ENCODE assay signal across 8 cellular contexts in the genomic region with DNA sequence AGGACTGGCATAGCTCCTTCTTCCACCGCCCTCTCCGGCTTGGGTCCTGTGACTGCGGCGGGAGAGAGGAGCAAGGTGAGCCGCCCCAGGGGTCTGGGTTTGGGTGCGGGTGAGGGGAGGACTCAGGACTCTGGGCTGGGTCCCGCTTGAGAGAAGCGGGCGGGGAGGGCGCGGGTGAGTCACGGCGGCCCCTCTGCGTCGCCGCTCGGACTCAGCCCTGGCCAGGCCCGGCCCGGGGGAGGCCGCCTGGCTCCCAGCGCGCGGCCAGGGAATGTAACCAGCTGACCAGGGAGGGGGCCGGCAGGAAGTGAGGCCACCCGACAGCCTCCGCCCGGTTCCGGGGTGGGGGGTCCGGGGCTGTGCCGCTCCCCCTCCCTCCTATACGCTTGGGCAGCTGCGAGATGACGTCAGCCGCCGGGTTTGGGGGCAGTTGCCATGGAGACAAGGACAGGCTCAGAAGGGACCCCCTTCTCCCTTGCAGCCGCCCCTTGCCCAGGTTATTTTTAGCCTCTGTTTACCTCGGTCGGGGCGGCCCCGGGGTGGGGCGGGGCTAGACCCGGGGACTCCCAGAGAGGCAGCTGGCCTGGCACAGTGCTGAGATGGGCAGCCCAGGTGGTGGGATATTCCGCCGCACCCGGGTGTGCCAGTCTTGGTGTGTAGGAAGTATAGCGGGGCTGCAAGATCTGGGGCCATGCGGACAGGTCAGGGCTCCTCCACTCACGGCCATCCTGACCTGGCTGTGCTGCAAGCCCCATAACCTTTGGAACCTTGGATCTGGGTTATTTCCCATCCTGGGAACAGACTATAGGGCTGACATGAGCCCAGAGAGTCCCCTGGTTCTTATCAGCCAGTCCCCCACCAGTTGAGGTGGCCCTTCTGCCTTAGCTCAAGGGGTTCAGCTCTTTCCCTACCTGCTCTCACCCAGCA. TPM values are rescaled to one million over a fixed set of nuclear protein-coding genes. Genes with fewer than 3 reads are reported as not detected.
DNase-seq lines count a peak whose midpoint lies in the region; ATAC-seq, FAIRE-seq and TF ChIP-seq lines count a peak whose summit lies in the region.

No MANE protein-coding gene starts in this region.

- FAIRE-seq in GM12891 (lab: Jason Lieb, UNC), result no peak

- peak overlapping the region; percentile 76 for H3K27ac Mint-ChIP-seq in activated T-helper 17 cell treated with anti-CD3 and anti-CD28 coated beads, Interleukin-2, amount 50 U/mL, for 72 hours
- no peak overlapping the region for H3K27ac Mint-ChIP-seq in neural crest cell (ENCODE audit: unreplicated experiment)

- no peaks in the 10 kb centered on the region for H3K27me3 Mint-ChIP-seq in activated T-helper 17 cell treated with anti-CD3 and anti-CD28 coated beads, Interleukin-2, amount 50 U/mL, for 72 hours
- H3K27me3 Mint-ChIP-seq in neural crest cell (ENCODE audit: low read depth), result peaks cover 19% of the 10 kb centered on the region

- H3K36me3 Mint-ChIP-seq in activated T-helper 17 cell treated with anti-CD3 and anti-CD28 coated beads, Interleukin-2, amount 50 U/mL, for 72 hours (ENCODE audit: low read depth), result no peaks in the 10 kb centered on the region
- H3K36me3 Mint-ChIP-seq in neural crest cell (ENCODE audit: low read depth), result no peaks in the 10 kb centered on the region

- no peak for TF ChIP-seq CTCF in neural crest cell (conservative IDR thresholded peaks at IDR 0.05)

- no peaks in the 10 kb centered on the region for H3K9me3 Mint-ChIP-seq in activated T-helper 17 cell treated with anti-CD3 and anti-CD28 coated beads, Interleukin-2, amount 50 U/mL, for 72 hours
- H3K9me3 Mint-ChIP-seq in neural crest cell, result no peaks in the 10 kb centered on the region

- peak; percentile 64 for DNase-seq in activated CD8-positive, alpha-beta memory T cell treated with anti-CD3 and anti-CD28 coated beads, Interleukin-2, amount 50 U/mL, for 48 hours
- no peak for DNase-seq in activated CD8-positive, alpha-beta memory T cell treated with anti-CD3 and anti-CD28 coated beads for 24 hours
- DNase-seq in germinal center (ENCODE audit: low spot score), result peak; percentile 72
- DNase-seq in neural crest cell (ENCODE audit: low read depth, low spot score), result no peak
- no peak for DNase-seq in GM12891 (ENCODE audit: insufficient read length, low spot score)

- peak overlapping the region; percentile 84 for H3K4me3 Mint-ChIP-seq in activated T-helper 17 cell treated with anti-CD3 and anti-CD28 coated beads, Interleukin-2, amount 50 U/mL, for 72 hours
- H3K4me3 Mint-ChIP-seq in neural crest cell, result peak overlapping the region; percentile 92

- TF ChIP-seq POLR2A in GM12891 (IDR thresholded peaks at IDR 0.05; ENCODE audit: low read depth, low read length), result no peak

- peaks cover 16% of the 10 kb centered on the region for H3K4me1 Mint-ChIP-seq in activated T-helper 17 cell treated with anti-CD3 and anti-CD28 coated beads, Interleukin-2, amount 50 U/mL, for 72 hours
- peaks cover 27% of the 10 kb centered on the region for H3K4me1 Mint-ChIP-seq in neural crest cell

- peak; percentile 37 for ATAC-seq in HG03432 (IDR thresholded peaks at IDR 0.05; ENCODE audit: unreplicated experiment)
- ATAC-seq in activated T-helper 17 cell treated with anti-CD3 and anti-CD28 coated beads, Interleukin-2, amount 50 U/mL, for 72 hours (replicated peaks), result peak; percentile 49
- ATAC-seq in GM19455 (IDR thresholded peaks at IDR 0.05; ENCODE audit: unreplicated experiment), result no peak

TF ChIP-seq in GM12891, 5 proteins besides CTCF, POLR2A, EP300 and RAD21:
- no peak for TF ChIP-seq PAX5 (IDR thresholded peaks at IDR 0.05; ENCODE audit: insufficient read depth, low read length, severe bottlenecking)
- TF ChIP-seq POU2F2 (IDR thresholded peaks at IDR 0.05; ENCODE audit: low read depth, low read length), result no peak
- TF ChIP-seq POLR2AphosphoS5 (IDR thresholded peaks at IDR 0.05; ENCODE audit: low read depth, low read length), result no peak
- TF ChIP-seq SPI1 (IDR thresholded peaks at IDR 0.05; ENCODE audit: low read depth, low read length), result no peak
- no peak for TF ChIP-seq TAF1 (IDR thresholded peaks at IDR 0.05; ENCODE audit: low read depth, low read length)
TF ChIP-seq in GM12891: peak in this region for 0.

RNA-seq across cellular contexts. Expression of gene RIPOR1, which starts 1.6 kb away (rescaled TPM):
- total RNA-seq in activated T-helper 17 cell treated with anti-CD3 and anti-CD28 coated beads, Interleukin-2, amount 50 U/mL, for 72 hours, result 10 to 100 TPM; 30.4 to 57.0 TPM
- total RNA-seq in neural crest cell, result 60.6 and 65.7 TPM in 2 replicates
- polyA plus RNA-seq in GM12891 (2012; ENCODE audit: low read depth, missing spikeins), result 11.4 TPM

RNA-seq across cellular contexts. Expression of gene CTCF, which starts 32.0 kb away (rescaled TPM):
- total RNA-seq in activated T-helper 17 cell treated with anti-CD3 and anti-CD28 coated beads, Interleukin-2, amount 50 U/mL, for 72 hours, result 10 to 100 TPM; 41.2 to 49.4 TPM
- total RNA-seq in neural crest cell, result 78.8 and 79.8 TPM in 2 replicates
- polyA plus RNA-seq in GM12891 (2012; ENCODE audit: low read depth, missing spikeins), result 21.2 TPM

RNA-seq across cellular contexts. Expression of gene AGRP, which starts 46.9 kb away (rescaled TPM):
- total RNA-seq in activated T-helper 17 cell treated with anti-CD3 and anti-CD28 coated beads, Interleukin-2, amount 50 U/mL, for 72 hours, result not detected
- total RNA-seq in neural crest cell, result not detected in 2 replicates
- not detected for polyA plus RNA-seq in GM12891 (2012; ENCODE audit: low read depth, missing spikeins)

RNA-seq across cellular contexts. Expression of gene ATP6V0D1, which starts 49.3 kb away (rescaled TPM):
- total RNA-seq in activated T-helper 17 cell treated with anti-CD3 and anti-CD28 coated beads, Interleukin-2, amount 50 U/mL, for 72 hours, result 10 to 100 TPM; 20.6 to 42.1 TPM
- total RNA-seq in neural crest cell, result 54.7 and 55.4 TPM in 2 replicates
- 58.9 TPM for polyA plus RNA-seq in GM12891 (2012; ENCODE audit: low read depth, missing spikeins)

Comparison
In these comparisons a context has a peak if more than half of its experiments do, and no peak if none do; other contexts are left out.
1. DNase-seq: peak in activated CD8-positive, alpha-beta memory T cell treated with anti-CD3 and anti-CD28 coated beads, Interleukin-2, amount 50 U/mL, for 48 hours (single experiment) and germinal center (single experiment); none in activated CD8-positive, alpha-beta memory T cell treated with anti-CD3 and anti-CD28 coated beads for 24 hours (single experiment), neural crest cell (single experiment) and GM12891 (single experiment).